Comparison of ENCODE assay signal across 8 cellular contexts in the genomic region with DNA sequence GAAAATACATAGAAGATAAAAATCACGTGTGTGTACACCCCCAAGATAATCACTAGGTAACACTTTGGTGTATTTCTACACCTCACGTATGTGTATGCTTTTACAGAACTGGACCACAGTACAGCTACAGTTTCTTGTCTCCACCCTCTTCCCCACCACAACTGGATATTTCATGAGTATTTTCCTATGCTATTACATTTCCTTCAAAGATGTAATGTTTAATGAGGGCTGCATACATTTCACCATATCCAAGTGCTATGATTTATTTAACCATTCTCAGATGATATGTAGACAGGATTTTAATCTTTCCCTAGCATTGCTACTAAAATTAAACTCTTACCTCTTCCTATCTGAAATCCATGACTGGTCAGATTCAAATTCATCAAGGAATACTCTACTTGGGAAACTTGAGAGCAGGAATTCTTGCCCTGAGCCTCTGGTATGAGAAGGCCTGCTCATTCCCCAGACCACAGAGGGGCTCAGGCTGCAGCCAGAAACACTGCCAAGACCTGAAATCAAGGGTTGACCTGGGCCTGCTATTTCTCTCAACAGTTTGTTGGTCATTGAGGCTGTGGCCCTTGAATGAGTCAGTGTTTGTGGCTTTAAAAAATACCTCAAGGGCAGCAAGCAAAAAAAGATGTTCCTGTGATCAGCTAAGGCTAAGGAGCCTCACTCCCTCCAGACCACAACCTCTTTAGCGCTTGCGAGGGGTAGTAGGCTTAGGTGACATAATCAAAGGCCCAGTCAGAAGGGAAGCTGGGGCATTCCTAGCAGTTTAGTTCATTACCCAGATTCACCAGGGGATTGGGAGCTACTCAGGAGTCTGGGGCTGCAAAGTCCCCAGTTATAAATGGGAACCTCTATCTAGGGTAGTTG. TPM values are rescaled to one million over a fixed set of nuclear protein-coding genes. Genes with fewer than 3 reads are reported as not detected.
DNase-seq lines count a peak whose midpoint lies in the region; ATAC-seq and TF ChIP-seq lines count a peak whose summit lies in the region.

No MANE protein-coding gene starts in this region.

- peaks cover 2 to 3% of the 10 kb centered on the region in 2 donors for H3K27me3 Mint-ChIP-seq in CD4-positive, alpha-beta memory T cell

- no peak overlapping the region for H3K4me3 Mint-ChIP-seq in CD4-positive, alpha-beta memory T cell

- H3K4me3 ChIP-seq in fibroblast of mammary gland (ENCODE audit: control insufficient read depth, low read depth, low read length): no peak overlapping the region
- no peak overlapping the region for H3K4me3 ChIP-seq in CD4-positive, alpha-beta memory T cell (ENCODE audit: low read length in 2 of 2)

- no peaks in the 10 kb centered on the region for H3K4me1 Mint-ChIP-seq in CD4-positive, alpha-beta memory T cell

- peak; percentile 77 for ATAC-seq in GM21619 (IDR thresholded peaks at IDR 0.05; ENCODE audit: unreplicated experiment)

- intact Hi-C loops in CD4-positive, alpha-beta memory T cell (cut with micrococcal nuclease): no loop called here

- H3K9me3 ChIP-seq in CD4-positive, alpha-beta memory T cell (ENCODE audit: control insufficient read depth in 1 of 2, low read length in 2 of 2): no peaks in the 10 kb centered on the region

- H3K27ac Mint-ChIP-seq in CD4-positive, alpha-beta memory T cell: no peak overlapping the region

- H3K4me1 ChIP-seq in CD4-positive, alpha-beta memory T cell (ENCODE audit: insufficient read depth, low read length): no peaks in the 10 kb centered on the region

- no peaks in the 10 kb centered on the region for H3K9me3 Mint-ChIP-seq in CD4-positive, alpha-beta memory T cell

- no peaks in the 10 kb centered on the region for H3K36me3 Mint-ChIP-seq in CD4-positive, alpha-beta memory T cell

- no peak for TF ChIP-seq CTCF in fibroblast of mammary gland (conservative IDR thresholded peaks at IDR 0.05; ENCODE audit: control insufficient read depth, insufficient read depth, low read depth, low read length)
- no peak for TF ChIP-seq CTCF in RWPE1 (conservative IDR thresholded peaks at IDR 0.05; ENCODE audit: low read depth)

- DNase-seq in EH (ENCODE audit: low read depth) (peak; percentile 97), fibroblast of mammary gland (ENCODE audit: low read depth) (peak; percentile 96), RWPE1 (ENCODE audit: low spot score) (no peak), putamen (ENCODE audit: low spot score) (no peak)
- DNase-seq in activated naive CD4-positive, alpha-beta T cell treated with anti-CD3 and anti-CD28 coated beads, Interleukin-2, amount 50 U/mL, for 16 hours: no peak
- no peak for DNase-seq in CD4-positive, alpha-beta memory T cell

- TF ChIP-seq RAD21 in Ishikawa (IDR thresholded peaks at IDR 0.05; ENCODE audit: low read depth): no peak

- TF ChIP-seq EP300 in Ishikawa (IDR thresholded peaks at IDR 0.05; ENCODE audit: borderline replicate concordance): no peak

- no peak overlapping the region for H3K27ac ChIP-seq in RWPE1
- H3K27ac ChIP-seq in CD4-positive, alpha-beta memory T cell (ENCODE audit: low read depth, low read length): no peak overlapping the region

- CTCF ChIA-PET in RWPE1 (lab: Yijun Ruan, JAX): no interaction called here
- CTCF ChIA-PET in CD4-positive, alpha-beta memory T cell (lab: Charles Lee; ENCODE audit: partially characterized antibody): no interaction called here

- H3K36me3 ChIP-seq in CD4-positive, alpha-beta memory T cell (ENCODE audit: insufficient read depth, low read length): no peaks in the 10 kb centered on the region

- POLR2A ChIA-PET in RWPE1 (lab: Yijun Ruan, JAX; ENCODE audit: low non-redundant PET): no interaction called here
- POLR2A ChIA-PET in CD4-positive, alpha-beta memory T cell (lab: Charles Lee; ENCODE audit: partially characterized antibody): no interaction called here

- H3K27me3 ChIP-seq in CD4-positive, alpha-beta memory T cell (ENCODE audit: insufficient read depth, low read length): no peaks in the 10 kb centered on the region

TF ChIP-seq in Ishikawa, 13 proteins besides CTCF, POLR2A, EP300 and RAD21:
- TF ChIP-seq, protein P1, sequence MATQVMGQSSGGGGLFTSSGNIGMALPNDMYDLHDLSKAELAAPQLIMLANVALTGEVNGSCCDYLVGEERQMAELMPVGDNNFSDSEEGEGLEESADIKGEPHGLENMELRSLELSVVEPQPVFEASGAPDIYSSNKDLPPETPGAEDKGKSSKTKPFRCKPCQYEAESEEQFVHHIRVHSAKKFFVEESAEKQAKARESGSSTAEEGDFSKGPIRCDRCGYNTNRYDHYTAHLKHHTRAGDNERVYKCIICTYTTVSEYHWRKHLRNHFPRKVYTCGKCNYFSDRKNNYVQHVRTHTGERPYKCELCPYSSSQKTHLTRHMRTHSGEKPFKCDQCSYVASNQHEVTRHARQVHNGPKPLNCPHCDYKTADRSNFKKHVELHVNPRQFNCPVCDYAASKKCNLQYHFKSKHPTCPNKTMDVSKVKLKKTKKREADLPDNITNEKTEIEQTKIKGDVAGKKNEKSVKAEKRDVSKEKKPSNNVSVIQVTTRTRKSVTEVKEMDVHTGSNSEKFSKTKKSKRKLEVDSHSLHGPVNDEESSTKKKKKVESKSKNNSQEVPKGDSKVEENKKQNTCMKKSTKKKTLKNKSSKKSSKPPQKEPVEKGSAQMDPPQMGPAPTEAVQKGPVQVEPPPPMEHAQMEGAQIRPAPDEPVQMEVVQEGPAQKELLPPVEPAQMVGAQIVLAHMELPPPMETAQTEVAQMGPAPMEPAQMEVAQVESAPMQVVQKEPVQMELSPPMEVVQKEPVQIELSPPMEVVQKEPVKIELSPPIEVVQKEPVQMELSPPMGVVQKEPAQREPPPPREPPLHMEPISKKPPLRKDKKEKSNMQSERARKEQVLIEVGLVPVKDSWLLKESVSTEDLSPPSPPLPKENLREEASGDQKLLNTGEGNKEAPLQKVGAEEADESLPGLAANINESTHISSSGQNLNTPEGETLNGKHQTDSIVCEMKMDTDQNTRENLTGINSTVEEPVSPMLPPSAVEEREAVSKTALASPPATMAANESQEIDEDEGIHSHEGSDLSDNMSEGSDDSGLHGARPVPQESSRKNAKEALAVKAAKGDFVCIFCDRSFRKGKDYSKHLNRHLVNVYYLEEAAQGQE (IDR thresholded peaks at IDR 0.05; ENCODE audit: low read depth): no peak
- no peak for TF ChIP-seq TAF1 (IDR thresholded peaks at IDR 0.05; ENCODE audit: low read depth)
- 0 out of 2 replicates have a peak, but pooled peaks have one; percentile 22 for TF ChIP-seq TEAD4 (IDR thresholded peaks at IDR 0.05)

RNA-seq across cellular contexts. Expression of a gene that starts 55.5 kb away (rescaled TPM):
- under 1 TPM; 0.35 to 0.39 TPM for total RNA-seq in CD4-positive, alpha-beta memory T cell
- not detected for polyA plus RNA-seq in CD4-positive, alpha-beta memory T cell

Comparison
In these comparisons a context has a peak if more than half of its experiments do, and no peak if none do; other contexts are left out.
1. DNase-seq: peak in EH (single experiment) and fibroblast of mammary gland (single experiment); none in activated naive CD4-positive, alpha-beta T cell treated with anti-CD3 and anti-CD28 coated beads, Interleukin-2, amount 50 U/mL, for 16 hours (single experiment), RWPE1 (single experiment), putamen (single experiment) and CD4-positive, alpha-beta memory T cell (0 of 5).